ENCODE assay signal across 2 cellular contexts in the genomic region with DNA sequence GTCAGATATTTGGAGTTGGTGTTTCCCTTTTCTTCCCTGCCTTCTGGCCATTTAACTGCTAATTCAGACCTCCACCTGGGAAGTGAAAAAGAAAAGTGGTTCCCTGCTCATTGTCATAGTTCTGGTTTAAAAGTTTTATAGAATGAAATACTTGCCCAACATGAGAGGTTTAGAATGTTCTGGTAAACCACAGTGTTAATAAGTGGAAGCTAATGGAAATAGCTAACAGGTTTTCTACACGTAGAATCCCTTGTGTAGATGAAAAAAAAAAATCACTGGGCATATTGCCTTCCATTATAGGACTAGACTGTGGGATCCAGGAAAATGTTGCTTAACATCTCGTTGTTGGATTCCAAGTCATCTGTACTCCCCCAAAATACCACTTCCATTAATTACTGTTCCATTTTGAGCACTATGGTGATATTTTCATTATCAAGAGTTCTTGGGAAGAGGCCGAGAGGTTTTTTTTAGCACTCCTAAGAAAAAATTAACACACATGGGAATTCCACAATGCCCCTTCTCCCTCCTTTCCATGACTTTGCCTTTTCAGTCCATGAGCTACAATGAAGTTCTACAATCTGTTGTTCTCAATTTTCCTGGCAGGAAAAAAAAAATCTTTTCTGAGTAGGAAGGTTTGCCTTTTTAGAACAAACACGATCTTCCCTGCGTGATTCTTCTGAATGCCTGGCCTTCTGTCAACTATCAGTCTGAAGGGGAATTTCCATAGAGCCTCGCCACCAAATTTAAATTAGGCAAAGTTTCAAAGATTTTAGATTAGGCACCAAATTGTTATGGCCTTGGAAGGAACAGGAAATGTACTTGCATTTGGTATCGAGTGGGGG.
TF ChIP-seq lines count a peak whose summit lies in the region.

No MANE protein-coding gene starts in this region.

TF ChIP-seq in GM23338, 12 proteins besides CTCF, POLR2A, EP300 and RAD21 (continued from another document and continues in another):
- TF ChIP-seq, protein P1, sequence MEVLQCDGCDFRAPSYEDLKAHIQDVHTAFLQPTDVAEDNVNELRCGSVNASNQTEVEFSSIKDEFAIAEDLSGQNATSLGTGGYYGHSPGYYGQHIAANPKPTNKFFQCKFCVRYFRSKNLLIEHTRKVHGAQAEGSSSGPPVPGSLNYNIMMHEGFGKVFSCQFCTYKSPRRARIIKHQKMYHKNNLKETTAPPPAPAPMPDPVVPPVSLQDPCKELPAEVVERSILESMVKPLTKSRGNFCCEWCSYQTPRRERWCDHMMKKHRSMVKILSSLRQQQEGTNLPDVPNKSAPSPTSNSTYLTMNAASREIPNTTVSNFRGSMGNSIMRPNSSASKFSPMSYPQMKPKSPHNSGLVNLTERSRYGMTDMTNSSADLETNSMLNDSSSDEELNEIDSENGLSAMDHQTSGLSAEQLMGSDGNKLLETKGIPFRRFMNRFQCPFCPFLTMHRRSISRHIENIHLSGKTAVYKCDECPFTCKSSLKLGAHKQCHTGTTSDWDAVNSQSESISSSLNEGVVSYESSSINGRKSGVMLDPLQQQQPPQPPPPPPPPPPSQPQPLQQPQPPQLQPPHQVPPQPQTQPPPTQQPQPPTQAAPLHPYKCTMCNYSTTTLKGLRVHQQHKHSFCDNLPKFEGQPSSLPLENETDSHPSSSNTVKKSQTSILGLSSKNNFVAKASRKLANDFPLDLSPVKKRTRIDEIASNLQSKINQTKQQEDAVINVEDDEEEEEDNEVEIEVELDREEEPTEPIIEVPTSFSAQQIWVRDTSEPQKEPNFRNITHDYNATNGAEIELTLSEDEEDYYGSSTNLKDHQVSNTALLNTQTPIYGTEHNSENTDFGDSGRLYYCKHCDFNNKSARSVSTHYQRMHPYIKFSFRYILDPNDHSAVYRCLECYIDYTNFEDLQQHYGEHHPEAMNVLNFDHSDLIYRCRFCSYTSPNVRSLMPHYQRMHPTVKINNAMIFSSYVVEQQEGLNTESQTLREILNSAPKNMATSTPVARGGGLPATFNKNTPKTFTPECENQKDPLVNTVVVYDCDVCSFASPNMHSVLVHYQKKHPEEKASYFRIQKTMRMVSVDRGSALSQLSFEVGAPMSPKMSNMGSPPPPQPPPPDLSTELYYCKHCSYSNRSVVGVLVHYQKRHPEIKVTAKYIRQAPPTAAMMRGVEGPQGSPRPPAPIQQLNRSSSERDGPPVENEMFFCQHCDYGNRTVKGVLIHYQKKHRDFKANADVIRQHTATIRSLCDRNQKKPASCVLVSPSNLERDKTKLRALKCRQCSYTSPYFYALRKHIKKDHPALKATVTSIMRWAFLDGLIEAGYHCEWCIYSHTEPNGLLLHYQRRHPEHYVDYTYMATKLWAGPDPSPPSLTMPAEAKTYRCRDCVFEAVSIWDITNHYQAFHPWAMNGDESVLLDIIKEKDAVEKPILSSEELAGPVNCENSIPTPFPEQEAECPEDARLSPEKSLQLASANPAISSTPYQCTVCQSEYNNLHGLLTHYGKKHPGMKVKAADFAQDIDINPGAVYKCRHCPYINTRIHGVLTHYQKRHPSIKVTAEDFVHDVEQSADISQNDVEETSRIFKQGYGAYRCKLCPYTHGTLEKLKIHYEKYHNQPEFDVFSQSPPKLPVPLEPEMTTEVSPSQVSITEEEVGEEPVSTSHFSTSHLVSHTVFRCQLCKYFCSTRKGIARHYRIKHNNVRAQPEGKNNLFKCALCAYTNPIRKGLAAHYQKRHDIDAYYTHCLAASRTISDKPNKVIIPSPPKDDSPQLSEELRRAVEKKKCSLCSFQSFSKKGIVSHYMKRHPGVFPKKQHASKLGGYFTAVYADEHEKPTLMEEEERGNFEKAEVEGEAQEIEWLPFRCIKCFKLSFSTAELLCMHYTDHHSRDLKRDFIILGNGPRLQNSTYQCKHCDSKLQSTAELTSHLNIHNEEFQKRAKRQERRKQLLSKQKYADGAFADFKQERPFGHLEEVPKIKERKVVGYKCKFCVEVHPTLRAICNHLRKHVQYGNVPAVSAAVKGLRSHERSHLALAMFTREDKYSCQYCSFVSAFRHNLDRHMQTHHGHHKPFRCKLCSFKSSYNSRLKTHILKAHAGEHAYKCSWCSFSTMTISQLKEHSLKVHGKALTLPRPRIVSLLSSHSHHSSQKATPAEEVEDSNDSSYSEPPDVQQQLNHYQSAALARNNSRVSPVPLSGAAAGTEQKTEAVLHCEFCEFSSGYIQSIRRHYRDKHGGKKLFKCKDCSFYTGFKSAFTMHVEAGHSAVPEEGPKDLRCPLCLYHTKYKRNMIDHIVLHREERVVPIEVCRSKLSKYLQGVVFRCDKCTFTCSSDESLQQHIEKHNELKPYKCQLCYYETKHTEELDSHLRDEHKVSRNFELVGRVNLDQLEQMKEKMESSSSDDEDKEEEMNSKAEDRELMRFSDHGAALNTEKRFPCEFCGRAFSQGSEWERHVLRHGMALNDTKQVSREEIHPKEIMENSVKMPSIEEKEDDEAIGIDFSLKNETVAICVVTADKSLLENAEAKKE (CRISPR knock-in tag; IDR thresholded peaks at IDR 0.05): no peak
- no peak for TF ChIP-seq POLR2AphosphoS5 (IDR thresholded peaks at IDR 0.05; ENCODE audit: low read depth)
- TF ChIP-seq, protein P2, sequence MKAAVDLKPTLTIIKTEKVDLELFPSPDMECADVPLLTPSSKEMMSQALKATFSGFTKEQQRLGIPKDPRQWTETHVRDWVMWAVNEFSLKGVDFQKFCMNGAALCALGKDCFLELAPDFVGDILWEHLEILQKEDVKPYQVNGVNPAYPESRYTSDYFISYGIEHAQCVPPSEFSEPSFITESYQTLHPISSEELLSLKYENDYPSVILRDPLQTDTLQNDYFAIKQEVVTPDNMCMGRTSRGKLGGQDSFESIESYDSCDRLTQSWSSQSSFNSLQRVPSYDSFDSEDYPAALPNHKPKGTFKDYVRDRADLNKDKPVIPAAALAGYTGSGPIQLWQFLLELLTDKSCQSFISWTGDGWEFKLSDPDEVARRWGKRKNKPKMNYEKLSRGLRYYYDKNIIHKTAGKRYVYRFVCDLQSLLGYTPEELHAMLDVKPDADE (IDR thresholded peaks at IDR 0.05): no peak
- TF ChIP-seq, protein P3, sequence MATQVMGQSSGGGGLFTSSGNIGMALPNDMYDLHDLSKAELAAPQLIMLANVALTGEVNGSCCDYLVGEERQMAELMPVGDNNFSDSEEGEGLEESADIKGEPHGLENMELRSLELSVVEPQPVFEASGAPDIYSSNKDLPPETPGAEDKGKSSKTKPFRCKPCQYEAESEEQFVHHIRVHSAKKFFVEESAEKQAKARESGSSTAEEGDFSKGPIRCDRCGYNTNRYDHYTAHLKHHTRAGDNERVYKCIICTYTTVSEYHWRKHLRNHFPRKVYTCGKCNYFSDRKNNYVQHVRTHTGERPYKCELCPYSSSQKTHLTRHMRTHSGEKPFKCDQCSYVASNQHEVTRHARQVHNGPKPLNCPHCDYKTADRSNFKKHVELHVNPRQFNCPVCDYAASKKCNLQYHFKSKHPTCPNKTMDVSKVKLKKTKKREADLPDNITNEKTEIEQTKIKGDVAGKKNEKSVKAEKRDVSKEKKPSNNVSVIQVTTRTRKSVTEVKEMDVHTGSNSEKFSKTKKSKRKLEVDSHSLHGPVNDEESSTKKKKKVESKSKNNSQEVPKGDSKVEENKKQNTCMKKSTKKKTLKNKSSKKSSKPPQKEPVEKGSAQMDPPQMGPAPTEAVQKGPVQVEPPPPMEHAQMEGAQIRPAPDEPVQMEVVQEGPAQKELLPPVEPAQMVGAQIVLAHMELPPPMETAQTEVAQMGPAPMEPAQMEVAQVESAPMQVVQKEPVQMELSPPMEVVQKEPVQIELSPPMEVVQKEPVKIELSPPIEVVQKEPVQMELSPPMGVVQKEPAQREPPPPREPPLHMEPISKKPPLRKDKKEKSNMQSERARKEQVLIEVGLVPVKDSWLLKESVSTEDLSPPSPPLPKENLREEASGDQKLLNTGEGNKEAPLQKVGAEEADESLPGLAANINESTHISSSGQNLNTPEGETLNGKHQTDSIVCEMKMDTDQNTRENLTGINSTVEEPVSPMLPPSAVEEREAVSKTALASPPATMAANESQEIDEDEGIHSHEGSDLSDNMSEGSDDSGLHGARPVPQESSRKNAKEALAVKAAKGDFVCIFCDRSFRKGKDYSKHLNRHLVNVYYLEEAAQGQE (IDR thresholded peaks at IDR 0.05; ENCODE audit: unreplicated experiment): no peak
- no peak for TF ChIP-seq ZNF331 (CRISPR knock-in tag; IDR thresholded peaks at IDR 0.05; ENCODE audit: low read depth)
- TF ChIP-seq CREB1 (CRISPR knock-in tag; IDR thresholded peaks at IDR 0.05; ENCODE audit: low read depth): no peak
- TF ChIP-seq EZH2phosphoT487 (IDR thresholded peaks at IDR 0.05; ENCODE audit: unreplicated experiment): no peak

TF ChIP-seq in GM12878, 131 proteins besides CTCF, POLR2A, EP300 and RAD21 (continued from another document):
- peak; percentile 52; the same call in 1 of the 2 replicates for TF ChIP-seq MTA2 (IDR thresholded peaks at IDR 0.05; ENCODE audit: low read depth)
- TF ChIP-seq, protein P4, sequence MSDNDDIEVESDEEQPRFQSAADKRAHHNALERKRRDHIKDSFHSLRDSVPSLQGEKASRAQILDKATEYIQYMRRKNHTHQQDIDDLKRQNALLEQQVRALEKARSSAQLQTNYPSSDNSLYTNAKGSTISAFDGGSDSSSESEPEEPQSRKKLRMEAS (IDR thresholded peaks at IDR 0.05; ENCODE audit: low read depth, low read length): no peak
